In genomic region chr22:38942702-38943101, GRCh38 we compare ENCODE assay signal across 1 cellular context.
A peak's percentile ranks its signal among the peaks of the same experiment; 100 is the strongest.
TF ChIP-seq lines count a peak whose summit lies in the region.

No MANE protein-coding gene starts in this region.

TF ChIP-seq in K562, 482 proteins besides CTCF, POLR2A, EP300 and RAD21:
- TF ChIP-seq PBX2 (CRISPR knock-in tag; IDR thresholded peaks at IDR 0.05; ENCODE audit: low read depth) (no peak), PBX2 (tag; conservative IDR thresholded peaks at IDR 0.05; ENCODE audit: low read depth) (peak; percentile 58), NKRF (IDR thresholded peaks at IDR 0.05; ENCODE audit: borderline replicate concordance) (no peak), DNMT1 (IDR thresholded peaks at IDR 0.05) (no peak), PKNOX1 (IDR thresholded peaks at IDR 0.05) (peak; percentile 72; the same call in 1 of the 2 replicates), ARNT (IDR thresholded peaks at IDR 0.05) (no peak), HMGN3 (IDR thresholded peaks at IDR 0.05; ENCODE audit: borderline replicate concordance, extremely low read depth, insufficient read length, low read depth, low read length) (no peak), HNRNPUL1 (IDR thresholded peaks at IDR 0.05; ENCODE audit: low read length) (no peak), ZNF175 (CRISPR knock-in tag; IDR thresholded peaks at IDR 0.05; ENCODE audit: low read depth) (no peak), MEIS2 (IDR thresholded peaks at IDR 0.05; ENCODE audit: partially characterized antibody) (peak; percentile 65)
